Comparison of ENCODE assay signal across 1 cellular context in the genomic region with DNA sequence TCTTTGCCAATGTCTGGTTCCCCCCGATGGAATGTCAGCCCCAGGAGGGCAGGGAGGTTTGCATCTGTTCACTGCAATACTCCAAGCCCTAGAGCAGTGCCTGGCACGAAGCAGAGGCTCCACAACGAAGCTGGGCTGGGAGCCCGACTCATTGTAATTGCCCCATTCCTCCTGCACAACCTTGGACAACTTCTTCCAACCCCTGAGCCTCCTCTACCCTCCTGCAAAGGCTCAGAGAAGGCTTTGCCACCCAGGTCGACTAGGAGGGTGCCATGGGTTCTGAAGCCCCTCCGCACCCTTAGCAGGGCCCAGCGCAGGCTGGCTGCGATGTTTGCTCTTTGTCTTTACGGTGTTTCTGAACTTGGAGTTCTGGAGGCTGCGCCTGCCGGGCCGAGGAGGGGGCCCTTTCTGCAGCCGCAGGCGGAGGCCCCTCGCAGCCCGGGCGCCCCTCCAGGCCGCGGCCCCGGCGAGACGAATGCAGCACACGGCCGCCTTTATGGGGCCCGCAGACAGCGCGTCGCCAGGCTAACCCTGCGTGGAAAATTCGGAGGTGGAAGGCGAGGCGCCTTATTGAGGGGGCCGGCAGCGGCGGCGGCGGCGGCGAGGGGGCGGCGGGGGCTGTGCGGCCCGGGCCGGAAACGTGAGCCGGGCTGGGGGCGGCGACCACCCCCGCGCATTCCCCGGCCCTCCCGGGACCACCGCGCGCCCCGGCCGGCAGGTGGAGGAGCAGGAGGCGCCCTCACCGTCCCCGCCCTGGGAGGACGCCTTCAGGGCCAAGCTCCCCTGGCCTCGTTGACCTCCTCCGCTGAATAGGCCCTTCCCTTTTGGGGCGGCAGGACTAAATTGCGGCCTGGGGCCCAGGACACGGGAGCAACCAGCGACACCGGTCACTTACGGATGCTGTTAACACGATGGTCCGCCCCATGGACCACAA.
TF ChIP-seq lines count a peak whose summit lies in the region.

No MANE protein-coding gene starts in this region.

TF ChIP-seq in HepG2, 621 proteins besides CTCF, POLR2A, EP300 and RAD21:
- TF ChIP-seq, protein P1, sequence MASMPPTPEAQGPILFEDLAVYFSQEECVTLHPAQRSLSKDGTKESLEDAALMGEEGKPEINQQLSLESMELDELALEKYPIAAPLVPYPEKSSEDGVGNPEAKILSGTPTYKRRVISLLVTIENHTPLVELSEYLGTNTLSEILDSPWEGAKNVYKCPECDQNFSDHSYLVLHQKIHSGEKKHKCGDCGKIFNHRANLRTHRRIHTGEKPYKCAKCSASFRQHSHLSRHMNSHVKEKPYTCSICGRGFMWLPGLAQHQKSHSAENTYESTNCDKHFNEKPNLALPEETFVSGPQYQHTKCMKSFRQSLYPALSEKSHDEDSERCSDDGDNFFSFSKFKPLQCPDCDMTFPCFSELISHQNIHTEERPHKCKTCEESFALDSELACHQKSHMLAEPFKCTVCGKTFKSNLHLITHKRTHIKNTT (CRISPR knock-in tag; IDR thresholded peaks at IDR 0.05): no peak
- TF ChIP-seq ZBTB20 (CRISPR knock-in tag; IDR thresholded peaks at IDR 0.05; ENCODE audit: borderline replicate concordance, low read depth): no peak
- TF ChIP-seq, protein P2, sequence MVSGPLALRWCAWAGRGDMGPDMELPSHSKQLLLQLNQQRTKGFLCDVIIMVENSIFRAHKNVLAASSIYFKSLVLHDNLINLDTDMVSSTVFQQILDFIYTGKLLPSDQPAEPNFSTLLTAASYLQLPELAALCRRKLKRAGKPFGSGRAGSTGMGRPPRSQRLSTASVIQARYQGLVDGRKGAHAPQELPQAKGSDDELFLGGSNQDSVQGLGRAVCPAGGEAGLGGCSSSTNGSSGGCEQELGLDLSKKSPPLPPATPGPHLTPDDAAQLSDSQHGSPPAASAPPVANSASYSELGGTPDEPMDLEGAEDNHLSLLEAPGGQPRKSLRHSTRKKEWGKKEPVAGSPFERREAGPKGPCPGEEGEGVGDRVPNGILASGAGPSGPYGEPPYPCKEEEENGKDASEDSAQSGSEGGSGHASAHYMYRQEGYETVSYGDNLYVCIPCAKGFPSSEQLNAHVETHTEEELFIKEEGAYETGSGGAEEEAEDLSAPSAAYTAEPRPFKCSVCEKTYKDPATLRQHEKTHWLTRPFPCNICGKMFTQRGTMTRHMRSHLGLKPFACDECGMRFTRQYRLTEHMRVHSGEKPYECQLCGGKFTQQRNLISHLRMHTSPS (CRISPR knock-in tag; IDR thresholded peaks at IDR 0.05; ENCODE audit: low read depth): no peak
- no peak for TF ChIP-seq ETV6 (CRISPR knock-in tag; conservative IDR thresholded peaks at IDR 0.05)
- TF ChIP-seq, protein P3, sequence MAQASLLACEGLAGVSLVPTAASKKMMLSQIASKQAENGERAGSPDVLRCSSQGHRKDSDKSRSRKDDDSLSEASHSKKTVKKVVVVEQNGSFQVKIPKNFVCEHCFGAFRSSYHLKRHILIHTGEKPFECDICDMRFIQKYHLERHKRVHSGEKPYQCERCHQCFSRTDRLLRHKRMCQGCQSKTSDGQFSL (CRISPR knock-in tag; IDR thresholded peaks at IDR 0.05): no peak
- TF ChIP-seq TCF7 (IDR thresholded peaks at IDR 0.05; ENCODE audit: low read depth): no peak
- TF ChIP-seq ZSCAN9 (CRISPR knock-in tag; IDR thresholded peaks at IDR 0.05; ENCODE audit: borderline replicate concordance): no peak
- TF ChIP-seq THAP11 (CRISPR knock-in tag; IDR thresholded peaks at IDR 0.05): no peak
TF ChIP-seq in HepG2: peak in this region for 0.
